Comparison of ENCODE assay signal across 9 cellular contexts in genomic region chr16:88535181-88535856, GRCh38. TPM values are rescaled to one million over a fixed set of nuclear protein-coding genes. Genes with fewer than 3 reads are reported as not detected.
DNase-seq lines count a peak whose midpoint lies in the region; ATAC-seq and TF ChIP-seq lines count a peak whose summit lies in the region.
"Had no signal": no experiment of that assay in that cellular context is flagged by ENCODE, and none has a peak within 500 bp of the region (broad histone marks: within the 10 kb centered on the region; RNA-seq: fewer than 3 reads in every experiment).

No MANE protein-coding gene starts in this region.

- TF ChIP-seq CTCF in AG04450 (IDR thresholded peaks at IDR 0.05; ENCODE audit: low read depth, low read length) = no peak
- no peak for TF ChIP-seq CTCF in dorsolateral prefrontal cortex (IDR thresholded peaks at IDR 0.05 in 54 of 56, conservative IDR thresholded peaks at IDR 0.05 in 2 of 56; ENCODE audit: low read depth in 1 of 56, partially characterized antibody in 56 of 56)

- H3K27me3 ChIP-seq in AG04450 (ENCODE audit: control insufficient read depth, insufficient read depth, low read length) (peaks cover 18% of the 10 kb centered on the region), dorsolateral prefrontal cortex (peaks cover 0 to 16% (median 2%) of the 10 kb centered on the region in 45 donors), SJCRH30 (no peaks in the 10 kb centered on the region)
- no peaks in the 10 kb centered on the region for H3K27me3 ChIP-seq in naive thymus-derived CD4-positive, alpha-beta T cell (ENCODE audit: control insufficient read depth in 2 of 2, insufficient read depth in 2 of 2, low read length in 2 of 2)

- H3K9me3 Mint-ChIP-seq in IgD-negative memory B cell = no peaks in the 10 kb centered on the region
- peaks cover 0 to 2% (median 0%) of the 10 kb centered on the region in 11 donors for H3K9me3 Mint-ChIP-seq in naive thymus-derived CD4-positive, alpha-beta T cell

- DNase-seq in AG04450 (ENCODE audit: low read depth, low spot score) (no peak), dorsolateral prefrontal cortex (peak in 1 of 10 donors; percentile 27), SJCRH30 (no peak), posterior vena cava (ENCODE audit: low spot score) (no peak), NCI-H2196 treated with DMSO at 0.1 percent for 48 hours (lab: John Stamatoyannopoulos, UW; ENCODE audit: unreplicated experiment) (no peak)
- no peak for DNase-seq in naive thymus-derived CD4-positive, alpha-beta T cell

- H3K27ac ChIP-seq in AG04450 (ENCODE audit: low read depth, low read length) (no peak overlapping the region), dorsolateral prefrontal cortex (peak overlapping the region in 22 of 59 donors; percentile 5 to 87 (median 42)), SJCRH30 (no peak overlapping the region)
- H3K27ac ChIP-seq in naive thymus-derived CD4-positive, alpha-beta T cell (ENCODE audit: low read depth, low read length) = peak overlapping the region; percentile 51
- H3K27ac ChIP-seq: SJSA1 had no signal

- no peaks in the 10 kb centered on the region for H3K36me3 ChIP-seq in naive thymus-derived CD4-positive, alpha-beta T cell (ENCODE audit: control insufficient read depth in 2 of 3, insufficient read depth in 3 of 3, low read length in 3 of 3)
- no peaks in the 10 kb centered on the region for H3K36me3 ChIP-seq in SJCRH30
- H3K36me3 ChIP-seq: SJSA1 had no signal

- H3K4me1 ChIP-seq in naive thymus-derived CD4-positive, alpha-beta T cell (ENCODE audit: control insufficient read depth in 2 of 2, insufficient read depth in 2 of 2, low read length in 2 of 2) = peaks cover 0 to 9% of the 10 kb centered on the region in 2 donors
- no peaks in the 10 kb centered on the region for H3K4me1 ChIP-seq in SJCRH30
- H3K4me1 ChIP-seq: SJSA1 had no signal

- H3K4me3 Mint-ChIP-seq in IgD-negative memory B cell = peak overlapping the region; percentile 77 to 86 (median 84)
- peak overlapping the region; percentile 46 to 90 (median 83) for H3K4me3 Mint-ChIP-seq in naive thymus-derived CD4-positive, alpha-beta T cell

- peak overlapping the region; percentile 56 for H3K4me3 ChIP-seq in AG04450 (ENCODE audit: low read depth, low read length)
- peak overlapping the region in 58 of 59 donors; percentile 27 to 91 (median 61) for H3K4me3 ChIP-seq in dorsolateral prefrontal cortex
- peak overlapping the region; percentile 33 for H3K4me3 ChIP-seq in naive thymus-derived CD4-positive, alpha-beta T cell (ENCODE audit: low read length)
- H3K4me3 ChIP-seq in SJCRH30 = no peak overlapping the region; the same call in 1 of the 2 replicates
- H3K4me3 ChIP-seq: SJSA1 had no signal

- H3K36me3 Mint-ChIP-seq in IgD-negative memory B cell = peaks cover 1% of the 10 kb centered on the region
- peaks cover 0 to 2% (median 0%) of the 10 kb centered on the region in 5 donors for H3K36me3 Mint-ChIP-seq in naive thymus-derived CD4-positive, alpha-beta T cell

- ATAC-seq in naive thymus-derived CD4-positive, alpha-beta T cell = no peak
- ATAC-seq in HG03159 (IDR thresholded peaks at IDR 0.05; ENCODE audit: unreplicated experiment) = no peak

- POLR2A ChIA-PET in AG04450 (lab: Yijun Ruan, JAX) = no interaction called here
- POLR2A ChIA-PET in naive thymus-derived CD4-positive, alpha-beta T cell (lab: Charles Lee) = interaction anchor here (0.9 to 1.0 kb wide), 2 partner anchors 35 to 81 kb away, joined by 3 read pairs; partner anchors contain the start of gene ZC3H18

- H3K27me3 Mint-ChIP-seq in IgD-negative memory B cell = no peaks in the 10 kb centered on the region
- peaks cover 0 to 9% (median 0%) of the 10 kb centered on the region in 5 donors for H3K27me3 Mint-ChIP-seq in naive thymus-derived CD4-positive, alpha-beta T cell

- CTCF ChIA-PET in AG04450 (lab: Charles Lee) = no interaction called here
- CTCF ChIA-PET in naive thymus-derived CD4-positive, alpha-beta T cell (lab: Charles Lee) = interaction anchor here (0.6 kb wide), 1 partner anchor 69 kb away, joined by 3 read pairs; no protein-coding TSS in a partner anchor

- peak overlapping the region in 2 of 3 donors; percentile 87 to 91 for H3K27ac Mint-ChIP-seq in IgD-negative memory B cell
- peak overlapping the region; percentile 53 to 93 (median 83) for H3K27ac Mint-ChIP-seq in naive thymus-derived CD4-positive, alpha-beta T cell

- intact Hi-C loops in dorsolateral prefrontal cortex (cut with DNase I) (loop anchor here in 1 of 2 donors (10.0 kb wide), 1 partner anchor 581 kb away; the partner anchor contains the start of gene BANP), posterior vena cava (cut with DNase I) (no loop called here)
- intact Hi-C loops in naive thymus-derived CD4-positive, alpha-beta T cell (cut with micrococcal nuclease) = loop anchor here (2.0 to 10.0 kb wide), 2 partner anchors 35 to 581 kb away; partner anchors contain the start of genes BANP (in 2 of the 2) and ZC3H18 (in 1 of the 2)

- peaks cover 4 to 8% (median 4%) of the 10 kb centered on the region in 3 donors for H3K4me1 Mint-ChIP-seq in IgD-negative memory B cell
- H3K4me1 Mint-ChIP-seq in naive thymus-derived CD4-positive, alpha-beta T cell = peaks cover 9 to 16% (median 13%) of the 10 kb centered on the region in 7 donors

- H3K9me3 ChIP-seq in AG04450 (ENCODE audit: control insufficient read depth, insufficient read depth, low read length) = peaks cover 3% of the 10 kb centered on the region; the same call in 1 of the 2 replicates
- no peaks in the 10 kb centered on the region for H3K9me3 ChIP-seq in naive thymus-derived CD4-positive, alpha-beta T cell (ENCODE audit: control insufficient read depth in 2 of 3, low read length in 3 of 3)
- no peaks in the 10 kb centered on the region for H3K9me3 ChIP-seq in SJCRH30 (replicated peaks)
- H3K9me3 ChIP-seq: SJSA1 had no signal

RNA-seq across cellular contexts. Expression of gene ZC3H18, which starts 34.9 kb away (rescaled TPM):
- polyA plus RNA-seq in AG04450 (2011; rRNA removed) (8.5 and 10.1 TPM in 2 replicates), IgD-negative memory B cell (17.5 TPM)
- polyA minus RNA-seq in AG04450 (2011; rRNA and poly(A)+ RNA removed) = 7.5 and 9.2 TPM in 2 replicates
- total RNA-seq in dorsolateral prefrontal cortex (10 to 100 TPM; 29.2 to 64.6 (median 46.8) TPM), posterior vena cava (10 to 100 TPM; 23.2 to 29.1 TPM)
- 10 to 100 TPM; 74.0 to 97.8 (median 82.6) TPM for total RNA-seq in naive thymus-derived CD4-positive, alpha-beta T cell
- 10 to 100 TPM; 11.0 to 23.9 TPM for polyA plus RNA-seq in naive thymus-derived CD4-positive, alpha-beta T cell
- 19.2 and 21.0 TPM in 2 replicates for total RNA-seq in SJCRH30 (2014; rRNA removed; shearing (Covaris generic))

Comparison
In these comparisons a context has a peak if more than half of its experiments do, and no peak if none do; other contexts are left out.
1. intact Hi-C loops: an anchor here in naive thymus-derived CD4-positive, alpha-beta T cell (2.0 to 10.0 kb wide); none called in posterior vena cava.